ENCODE assay signal across 1 cellular context in genomic region chr21:32249551-32250280, GRCh38.
A peak's percentile ranks its signal among the peaks of the same experiment; 100 is the strongest.
TF ChIP-seq lines count a peak whose summit lies in the region.

No MANE protein-coding gene starts in this region.

TF ChIP-seq in K562, 482 proteins besides CTCF, POLR2A, EP300 and RAD21:
- TF ChIP-seq ZNF165 (CRISPR knock-in tag; IDR thresholded peaks at IDR 0.05; ENCODE audit: borderline replicate concordance) (no peak), ADNP (tag; IDR thresholded peaks at IDR 0.05) (no peak), TAF9B (IDR thresholded peaks at IDR 0.05; ENCODE audit: partially characterized antibody) (no peak), RBM25 (IDR thresholded peaks at IDR 0.05; ENCODE audit: low read depth, low read length, severe bottlenecking) (peak; percentile 32), COPS2 (conservative IDR thresholded peaks at IDR 0.05) (no peak)
